In the genomic region with DNA sequence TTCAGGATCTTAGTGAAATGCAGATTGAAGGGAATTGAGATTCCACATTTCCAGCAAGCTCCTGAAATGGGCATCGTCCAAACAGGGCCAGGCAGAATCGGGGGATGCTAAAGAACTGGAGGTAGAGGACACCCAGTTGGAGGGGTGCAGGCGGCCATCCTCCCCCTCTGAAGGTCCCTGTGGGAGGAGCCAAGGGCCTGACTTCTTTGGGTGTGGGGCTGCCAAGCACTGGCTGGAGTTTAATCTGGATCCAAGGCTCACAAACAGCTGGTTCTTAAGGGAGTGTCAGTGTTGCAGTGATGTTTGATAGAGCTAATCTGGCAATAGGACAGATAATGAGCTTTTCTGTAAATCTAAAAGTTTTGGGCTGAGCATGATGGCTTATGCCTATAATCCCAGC, we compare ENCODE assay signal across 12 cellular contexts. TPM values are rescaled to one million over a fixed set of nuclear protein-coding genes. Genes with fewer than 3 reads are reported as not detected.
A peak's percentile ranks its signal among the peaks of the same experiment; 100 is the strongest.
DNase-seq lines count a peak whose midpoint lies in the region; ATAC-seq and TF ChIP-seq lines count a peak whose summit lies in the region.
"Had no signal": no experiment of that assay in that cellular context is flagged by ENCODE, and none has a peak within 500 bp of the region (broad histone marks: within the 10 kb centered on the region; RNA-seq: fewer than 3 reads in every experiment).

No MANE protein-coding gene starts in this region.

- H3K27ac ChIP-seq in BLaER1 (0 out of 2 replicates have a peak overlapping the region, but pooled peaks have one; percentile 62), esophagus squamous epithelium (peak overlapping the region; percentile 12 to 100 (median 86)), trophoblast cell (ENCODE audit: low read depth, low read length) (no peak overlapping the region), PC-3 (ENCODE audit: low read length) (no peak overlapping the region)
- H3K27ac ChIP-seq: Peyer's patch had no signal

- DNase-seq in T-cell (no peak), esophagus squamous epithelium (lab: John Stamatoyannopoulos, UW) (no peak), trophoblast cell (no peak), PC-3 (no peak), NCI-H1092 treated with DMSO at 0.1 percent for 48 hours (lab: John Stamatoyannopoulos, UW) (no peak)
- DNase-seq: activated CD4-positive, CD25-positive, alpha-beta regulatory T cell; GOT3; KG1 had no signal

- no peak overlapping the region for H4K8ac ChIP-seq in trophoblast cell (ENCODE audit: low read depth, low read length)

- TF ChIP-seq CTCF in esophagus squamous epithelium (IDR thresholded peaks at IDR 0.05) (no peak), PC-3 (conservative IDR thresholded peaks at IDR 0.05; ENCODE audit: low read depth, low read length) (no peak)

- H3K4ac ChIP-seq in trophoblast cell (ENCODE audit: low read depth, low read length) = peak overlapping the region; percentile 69

- no peak overlapping the region for H3K14ac ChIP-seq in trophoblast cell (ENCODE audit: low read length)

- WGBS in esophagus squamous epithelium, 2 donors = 70% methylated on average over 3 of the region's 3 CpGs; no CpG with 5 or more reads in 1 of the 2 donors
- no CpG with 5 or more reads among the region's 3 CpGs for WGBS in trophoblast cell (ENCODE audit: extremely low coverage, insufficient coverage, insufficient read length)

- H3K4me3 Mint-ChIP-seq in T-cell = no peak overlapping the region

- H3K27me3 ChIP-seq in BLaER1 (no peaks in the 10 kb centered on the region), esophagus squamous epithelium (no peaks in the 10 kb centered on the region), trophoblast cell (ENCODE audit: insufficient read depth, low read length) (no peaks in the 10 kb centered on the region), PC-3 (ENCODE audit: low read length) (no peaks in the 10 kb centered on the region)
- H3K27me3 ChIP-seq: Peyer's patch had no signal

- H3K9me3 ChIP-seq in BLaER1 = peaks cover 37% of the 10 kb centered on the region
- H3K9me3 ChIP-seq in esophagus squamous epithelium = no peaks in the 10 kb centered on the region
- no peaks in the 10 kb centered on the region for H3K9me3 ChIP-seq in trophoblast cell (ENCODE audit: insufficient read depth, low read depth, low read length)
- H3K9me3 ChIP-seq in PC-3 (ENCODE audit: low read length) = no peaks in the 10 kb centered on the region
- H3K9me3 ChIP-seq: Peyer's patch had no signal

- H4K91ac ChIP-seq in trophoblast cell (ENCODE audit: low read depth, low read length) = no peak overlapping the region

- no peak overlapping the region for H2BK12ac ChIP-seq in trophoblast cell (ENCODE audit: low read length)

- CTCF ChIA-PET in T-cell (lab: Charles Lee) (interaction anchor here in 1 of 2 donors (0.5 to 1.9 kb wide), 8 partner anchors 9 to 96 kb away, joined by 3 to 7 read pairs (median 4); no protein-coding TSS in a partner anchor), PC-3 (lab: Charles Lee) (no interaction called here)

- peaks cover 2% of the 10 kb centered on the region for H3K79me1 ChIP-seq in trophoblast cell (ENCODE audit: low read length)

- H3K79me2 ChIP-seq in trophoblast cell (ENCODE audit: control insufficient read depth, insufficient read depth, low read length, poor library complexity) (peaks cover 19% of the 10 kb centered on the region), PC-3 (ENCODE audit: low read length) (no peaks in the 10 kb centered on the region)

- H3K18ac ChIP-seq in trophoblast cell (ENCODE audit: low read length) = no peak overlapping the region

- H3K9me2 ChIP-seq in PC-3 (replicated peaks; ENCODE audit: low read length) = no peaks in the 10 kb centered on the region

- H3K4me1 ChIP-seq in BLaER1 = peaks cover 53% of the 10 kb centered on the region
- peaks cover 65 to 85% (median 78%) of the 10 kb centered on the region in 3 donors for H3K4me1 ChIP-seq in esophagus squamous epithelium
- H3K4me1 ChIP-seq in trophoblast cell (ENCODE audit: control insufficient read depth in 1 of 2, insufficient read depth in 2 of 2, low read length in 2 of 2) = peaks cover 18 to 32% of the 10 kb centered on the region in 2 experiments
- no peaks in the 10 kb centered on the region for H3K4me1 ChIP-seq in PC-3 (ENCODE audit: insufficient read depth, low read length)

- H4K20me1 ChIP-seq in BLaER1 = peaks cover 89% of the 10 kb centered on the region
- no peaks in the 10 kb centered on the region for H4K20me1 ChIP-seq in PC-3 (ENCODE audit: low read length)

- peaks cover 51% of the 10 kb centered on the region for H3K36me3 Mint-ChIP-seq in T-cell

- no TSS peak for BruUV-seq in PC-3 (replicated peaks; lab: Mats Ljungman, UMichigan)

- H3K4me2 ChIP-seq in BLaER1 (peak overlapping the region; percentile 96; the same call in 1 of the 2 replicates), trophoblast cell (ENCODE audit: low read length) (no peak overlapping the region), PC-3 (ENCODE audit: low read length) (no peak overlapping the region)

- peaks cover 0 to 6% (median 6%) of the 10 kb centered on the region in 3 donors for H3K9me3 Mint-ChIP-seq in T-cell

- no peaks in the 10 kb centered on the region for H3F3A ChIP-seq in PC-3 (ENCODE audit: low read length, unreplicated experiment)

- H3K9ac ChIP-seq in BLaER1 = 0 out of 2 replicates have a peak overlapping the region, but pooled peaks have one; percentile 45
- no peak overlapping the region for H3K9ac ChIP-seq in trophoblast cell (ENCODE audit: low read length)
- no peak overlapping the region for H3K9ac ChIP-seq in PC-3 (ENCODE audit: low read length)

- peaks cover 88% of the 10 kb centered on the region for H3K36me3 ChIP-seq in BLaER1
- H3K36me3 ChIP-seq in esophagus squamous epithelium = peaks cover 0 to 60% (median 4%) of the 10 kb centered on the region in 3 donors
- H3K36me3 ChIP-seq in trophoblast cell (ENCODE audit: control insufficient read depth in 1 of 2, insufficient read depth in 2 of 2, low read length in 2 of 2) = peaks cover 21% of the 10 kb centered on the region in 2 experiments
- H3K36me3 ChIP-seq in PC-3 (ENCODE audit: low read depth, low read length) = no peaks in the 10 kb centered on the region

- peaks cover 79 to 87% (median 87%) of the 10 kb centered on the region in 3 donors for H3K4me1 Mint-ChIP-seq in T-cell

- H3K23ac ChIP-seq in trophoblast cell (ENCODE audit: low read length) = no peak overlapping the region

- H3K4me3 ChIP-seq in BLaER1 = no peak overlapping the region
- H3K4me3 ChIP-seq in esophagus squamous epithelium = no peak overlapping the region
- no peak overlapping the region for H3K4me3 ChIP-seq in trophoblast cell (ENCODE audit: low read depth, low read length)
- no peak overlapping the region for H3K4me3 ChIP-seq in PC-3 (ENCODE audit: low read length)
- H3K4me3 ChIP-seq: Peyer's patch had no signal

- H3K27ac Mint-ChIP-seq in T-cell = peak overlapping the region; percentile 95 to 98

- TF ChIP-seq POLR2A in esophagus squamous epithelium (IDR thresholded peaks at IDR 0.05) = no peak

- H2BK120ac ChIP-seq in trophoblast cell (ENCODE audit: insufficient read depth, low read length, poor library complexity) = no peak overlapping the region

- H4K12ac ChIP-seq in trophoblast cell (ENCODE audit: low read depth, low read length) = no peak overlapping the region

- intact Hi-C loops in esophagus squamous epithelium (cut with DNase I) (no loop called here), PC-3 (cut with micrococcal nuclease) (no loop called here)

- no peak for ATAC-seq in T-cell (replicated peaks in 1 of 4)
- no peak for ATAC-seq in GM21786 (IDR thresholded peaks at IDR 0.05; ENCODE audit: unreplicated experiment)
- ATAC-seq in GM18868 (IDR thresholded peaks at IDR 0.05; ENCODE audit: unreplicated experiment) = no peak
- no peak for ATAC-seq in PC-3

- H3K27me3 Mint-ChIP-seq in T-cell = no peaks in the 10 kb centered on the region

- POLR2A ChIA-PET in T-cell (lab: Charles Lee) (interaction anchor here (0.6 to 0.8 kb wide), 3 partner anchors 9 to 1134 kb away, joined by 3 to 7 read pairs (median 3); no protein-coding TSS in a partner anchor), PC-3 (lab: Charles Lee; ENCODE audit: unreplicated experiment) (no interaction called here)

- H2AFZ ChIP-seq in trophoblast cell (ENCODE audit: insufficient read depth, low read length, poor library complexity) (no peak overlapping the region), PC-3 (ENCODE audit: low read length) (no peak overlapping the region)

- no peak overlapping the region for H2BK5ac ChIP-seq in trophoblast cell (ENCODE audit: low read depth, low read length, poor library complexity)

- H2AK5ac ChIP-seq in trophoblast cell (ENCODE audit: low read length) = no peak overlapping the region

RNA-seq across cellular contexts. Expression of a gene that starts 20.8 kb away (rescaled TPM):
- total RNA-seq in T-cell (100 to 1,000 TPM; 130 to 204 (median 194) TPM), esophagus squamous epithelium (100 to 1,000 TPM in 2 of 4 donors, 10 to 100 TPM in 2; 66.4 to 118 (median 89.8) TPM), PC-3 (2014; rRNA removed) (not detected in 2 replicates)
- polyA plus RNA-seq in trophoblast cell (2013) = 77.2 and 78.0 TPM in 2 replicates

Comparison
In these comparisons a context has a peak if more than half of its experiments do, and no peak if none do; other contexts are left out.
1. H3K27ac ChIP-seq: peak in BLaER1 (single experiment) and esophagus squamous epithelium (4 of 4); none in trophoblast cell (single experiment) and PC-3 (single experiment).
2. RNA of a gene that starts 20.8 kb away (total RNA-seq): 130 to 204 TPM in T-cell and 66.4 to 118 TPM in esophagus squamous epithelium; not detected in PC-3; every median in the first group is over 10 times any median in the second.